In genomic region chr14:103519043-103519836, GRCh38 we compare ENCODE assay signal across 8 cellular contexts. TPM values are rescaled to one million over a fixed set of nuclear protein-coding genes. Genes with fewer than 3 reads are reported as not detected.
DNase-seq lines count a peak whose midpoint lies in the region; ATAC-seq, FAIRE-seq and TF ChIP-seq lines count a peak whose summit lies in the region.

No MANE protein-coding gene starts in this region.

- H3K4me3 Mint-ChIP-seq in CD4-positive, CD25-positive, alpha-beta regulatory T cell = peak overlapping the region; percentile 67 to 82 (median 78)
- H3K4me3 Mint-ChIP-seq in central memory CD8-positive, alpha-beta T cell = peak overlapping the region; percentile 60
- peak overlapping the region; percentile 26 to 81 (median 62) for H3K4me3 Mint-ChIP-seq in naive thymus-derived CD4-positive, alpha-beta T cell

- FAIRE-seq in urothelium cell line (lab: Jason Lieb, UNC) = no peak

- intact Hi-C loops in naive thymus-derived CD4-positive, alpha-beta T cell (cut with micrococcal nuclease) = loop anchor here in 1 of 2 donors (2.0 kb wide), 1 partner anchor 18 kb away; no protein-coding TSS in a partner anchor

- DNase-seq in CD4-positive, CD25-positive, alpha-beta regulatory T cell = no peak
- DNase-seq in HUDEP-2 (lab: John Stamatoyannopoulos, UW; ENCODE audit: unreplicated experiment in 76 of 76) (peak in 56 of 76 experiments; percentile 2 to 73 (median 36)), urothelium cell line (ENCODE audit: low spot score) (no peak), upper lobe of left lung (no peak)
- no peak for DNase-seq in central memory CD8-positive, alpha-beta T cell (ENCODE audit: low spot score in 2 of 2)
- DNase-seq in naive thymus-derived CD4-positive, alpha-beta T cell = no peak

- no peak overlapping the region for H3K27ac ChIP-seq in CD4-positive, CD25-positive, alpha-beta regulatory T cell (ENCODE audit: insufficient read depth, low read length, poor library complexity, severe bottlenecking)
- no peak overlapping the region for H3K27ac ChIP-seq in naive thymus-derived CD4-positive, alpha-beta T cell (ENCODE audit: low read depth, low read length)
- peak overlapping the region in 2 of 4 donors; percentile 41 to 42 for H3K27ac ChIP-seq in upper lobe of left lung

- TF ChIP-seq EP300 in upper lobe of left lung (IDR thresholded peaks at IDR 0.05) = no peak

- 42 to 48% methylated on average over 11 to 13 of the region's 13 CpGs for WGBS in upper lobe of left lung, 2 donors

- peaks cover 24% of the 10 kb centered on the region for H3K4me1 ChIP-seq in CD4-positive, CD25-positive, alpha-beta regulatory T cell (ENCODE audit: control insufficient read depth, insufficient read depth, low read length, poor library complexity, severe bottlenecking)
- peaks cover 7 to 15% of the 10 kb centered on the region in 2 donors for H3K4me1 ChIP-seq in naive thymus-derived CD4-positive, alpha-beta T cell (ENCODE audit: control insufficient read depth in 2 of 2, insufficient read depth in 2 of 2, low read length in 2 of 2)
- H3K4me1 ChIP-seq in upper lobe of left lung = peaks cover 49 to 56% (median 50%) of the 10 kb centered on the region in 4 donors

- no peak for TF ChIP-seq POLR2A in upper lobe of left lung (IDR thresholded peaks at IDR 0.05)

- peaks cover 0 to 15% (median 5%) of the 10 kb centered on the region in 4 donors for H3K4me1 Mint-ChIP-seq in CD4-positive, CD25-positive, alpha-beta regulatory T cell
- H3K4me1 Mint-ChIP-seq in central memory CD8-positive, alpha-beta T cell = peaks cover 14% of the 10 kb centered on the region
- H3K4me1 Mint-ChIP-seq in naive thymus-derived CD4-positive, alpha-beta T cell = peaks cover 0 to 17% (median 10%) of the 10 kb centered on the region in 7 donors

- no peaks in the 10 kb centered on the region for H3K9me3 ChIP-seq in CD4-positive, CD25-positive, alpha-beta regulatory T cell (ENCODE audit: control insufficient read depth in 2 of 2, low read length in 2 of 2)
- H3K9me3 ChIP-seq in naive thymus-derived CD4-positive, alpha-beta T cell (ENCODE audit: control insufficient read depth in 2 of 3, low read length in 3 of 3) = no peaks in the 10 kb centered on the region
- H3K9me3 ChIP-seq in upper lobe of left lung = no peaks in the 10 kb centered on the region

- H3K9me3 Mint-ChIP-seq in CD4-positive, CD25-positive, alpha-beta regulatory T cell = no peaks in the 10 kb centered on the region
- no peaks in the 10 kb centered on the region for H3K9me3 Mint-ChIP-seq in central memory CD8-positive, alpha-beta T cell
- no peaks in the 10 kb centered on the region for H3K9me3 Mint-ChIP-seq in naive thymus-derived CD4-positive, alpha-beta T cell

- peaks cover 16% of the 10 kb centered on the region for H3K27me3 Mint-ChIP-seq in CD4-positive, CD25-positive, alpha-beta regulatory T cell
- no peaks in the 10 kb centered on the region for H3K27me3 Mint-ChIP-seq in central memory CD8-positive, alpha-beta T cell
- H3K27me3 Mint-ChIP-seq in naive thymus-derived CD4-positive, alpha-beta T cell = peaks cover 0 to 18% (median 6%) of the 10 kb centered on the region in 5 donors

- no peak overlapping the region for H3K4me3 ChIP-seq in CD4-positive, CD25-positive, alpha-beta regulatory T cell (ENCODE audit: low read depth, low read length)
- H3K4me3 ChIP-seq in naive thymus-derived CD4-positive, alpha-beta T cell (ENCODE audit: low read length) = no peak overlapping the region
- no peak overlapping the region for H3K4me3 ChIP-seq in upper lobe of left lung

- POLR2A ChIA-PET in naive thymus-derived CD4-positive, alpha-beta T cell (lab: Charles Lee) = interaction anchor here (0.7 to 1.8 kb wide), 4 partner anchors 8 to 39 kb away, joined by 3 to 8 read pairs (median 3); no protein-coding TSS in a partner anchor

- H3K27ac Mint-ChIP-seq in CD4-positive, CD25-positive, alpha-beta regulatory T cell = no peak overlapping the region
- H3K27ac Mint-ChIP-seq in central memory CD8-positive, alpha-beta T cell (ENCODE audit: low read depth) = no peak overlapping the region
- H3K27ac Mint-ChIP-seq in naive thymus-derived CD4-positive, alpha-beta T cell = peak overlapping the region in 5 of 9 donors; percentile 34 to 83 (median 57)

- no peaks in the 10 kb centered on the region for H3K27me3 ChIP-seq in CD4-positive, CD25-positive, alpha-beta regulatory T cell (ENCODE audit: control insufficient read depth, insufficient read depth, low read length)
- no peaks in the 10 kb centered on the region for H3K27me3 ChIP-seq in naive thymus-derived CD4-positive, alpha-beta T cell (ENCODE audit: control insufficient read depth in 2 of 2, insufficient read depth in 2 of 2, low read length in 2 of 2)
- peaks cover 0 to 20% (median 11%) of the 10 kb centered on the region in 4 donors for H3K27me3 ChIP-seq in upper lobe of left lung

- H3K36me3 ChIP-seq in CD4-positive, CD25-positive, alpha-beta regulatory T cell (ENCODE audit: control insufficient read depth, insufficient read depth, low read length) = no peaks in the 10 kb centered on the region
- no peaks in the 10 kb centered on the region for H3K36me3 ChIP-seq in naive thymus-derived CD4-positive, alpha-beta T cell (ENCODE audit: control insufficient read depth in 2 of 3, insufficient read depth in 3 of 3, low read length in 3 of 3)
- H3K36me3 ChIP-seq in upper lobe of left lung = no peaks in the 10 kb centered on the region

- CTCF ChIA-PET in naive thymus-derived CD4-positive, alpha-beta T cell (lab: Charles Lee) = interaction anchor here (0.7 to 1.5 kb wide), 7 partner anchors 11 to 33 kb away, joined by 3 to 5 read pairs (median 3); no protein-coding TSS in a partner anchor

- H3K36me3 Mint-ChIP-seq in CD4-positive, CD25-positive, alpha-beta regulatory T cell = no peaks in the 10 kb centered on the region
- peaks cover 5% of the 10 kb centered on the region for H3K36me3 Mint-ChIP-seq in central memory CD8-positive, alpha-beta T cell (ENCODE audit: insufficient read depth)
- H3K36me3 Mint-ChIP-seq in naive thymus-derived CD4-positive, alpha-beta T cell = no peaks in the 10 kb centered on the region

- TF ChIP-seq CTCF in upper lobe of left lung (IDR thresholded peaks at IDR 0.05) = no peak

- ATAC-seq in CD4-positive, CD25-positive, alpha-beta regulatory T cell (ENCODE audit: low read depth in 2 of 2) = no peak
- ATAC-seq in central memory CD8-positive, alpha-beta T cell (replicated peaks; ENCODE audit: extremely low read depth, poor library complexity, severe bottlenecking) = no peak
- ATAC-seq in naive thymus-derived CD4-positive, alpha-beta T cell = no peak
- ATAC-seq in GM18502 (IDR thresholded peaks at IDR 0.05; ENCODE audit: poor library complexity, unreplicated experiment) (no peak), upper lobe of left lung (ENCODE audit: low FRiP score in 2 of 2) (no peak), GM19463 (IDR thresholded peaks at IDR 0.05; ENCODE audit: unreplicated experiment) (no peak)

RNA-seq across cellular contexts. Expression of gene CKB, which starts 3.4 kb away (rescaled TPM):
- 5.8 TPM for total RNA-seq in CD4-positive, CD25-positive, alpha-beta regulatory T cell
- 1 to 10 TPM in 3 of 4 donors, not detected in 1; 1.4 to 1.7 (median 1.7) TPM for polyA plus RNA-seq in CD4-positive, CD25-positive, alpha-beta regulatory T cell
- total RNA-seq in naive thymus-derived CD4-positive, alpha-beta T cell = 10 to 100 TPM in 1 of 5 experiments, 1 to 10 TPM in 4; 1.4 to 19.8 (median 2.5) TPM
- under 1 TPM in 1 of 2 donors, not detected in 1; 0.40 TPM for polyA plus RNA-seq in naive thymus-derived CD4-positive, alpha-beta T cell
- total RNA-seq in upper lobe of left lung = 100 to 1,000 TPM; 168 to 303 (median 231) TPM

RNA-seq across cellular contexts. Expression of gene TRMT61A, which starts 9.8 kb away (rescaled TPM):
- total RNA-seq in CD4-positive, CD25-positive, alpha-beta regulatory T cell = 9.7 TPM
- 1 to 10 TPM; 3.7 to 7.5 (median 6.1) TPM for polyA plus RNA-seq in CD4-positive, CD25-positive, alpha-beta regulatory T cell
- total RNA-seq in naive thymus-derived CD4-positive, alpha-beta T cell = 10 to 100 TPM in 4 of 5 experiments, 1 to 10 TPM in 1; 9.8 to 15.1 (median 14.1) TPM
- polyA plus RNA-seq in naive thymus-derived CD4-positive, alpha-beta T cell = 10 to 100 TPM in 1 of 2 donors, 1 to 10 TPM in 1; 6.3 to 12.2 TPM
- total RNA-seq in upper lobe of left lung = 10 to 100 TPM in 5 of 6 donors, 1 to 10 TPM in 1; 6.7 to 25.1 (median 15.0) TPM

RNA-seq across cellular contexts. Expression of gene BAG5, which starts 43.2 kb away (rescaled TPM):
- total RNA-seq in CD4-positive, CD25-positive, alpha-beta regulatory T cell = 31.8 TPM
- 10 to 100 TPM; 33.4 to 42.4 (median 39.9) TPM for polyA plus RNA-seq in CD4-positive, CD25-positive, alpha-beta regulatory T cell
- 10 to 100 TPM; 29.9 to 38.9 (median 36.4) TPM for total RNA-seq in naive thymus-derived CD4-positive, alpha-beta T cell
- 10 to 100 TPM; 46.2 to 51.7 TPM for polyA plus RNA-seq in naive thymus-derived CD4-positive, alpha-beta T cell
- 10 to 100 TPM; 12.6 to 36.9 (median 27.1) TPM for total RNA-seq in upper lobe of left lung

RNA-seq across cellular contexts. Expression of gene COA8, which starts 43.5 kb away (rescaled TPM):
- 15.1 TPM for total RNA-seq in CD4-positive, CD25-positive, alpha-beta regulatory T cell
- 10 to 100 TPM; 32.3 to 55.0 (median 49.6) TPM for polyA plus RNA-seq in CD4-positive, CD25-positive, alpha-beta regulatory T cell
- total RNA-seq in naive thymus-derived CD4-positive, alpha-beta T cell = 10 to 100 TPM; 13.6 to 26.3 (median 24.1) TPM
- 10 to 100 TPM; 36.7 to 51.3 TPM for polyA plus RNA-seq in naive thymus-derived CD4-positive, alpha-beta T cell
- 10 to 100 TPM; 12.6 to 38.3 (median 28.6) TPM for total RNA-seq in upper lobe of left lung

Comparison
In these comparisons a context has a peak if more than half of its experiments do, and no peak if none do; other contexts are left out.
1. DNase-seq: peak in HUDEP-2 (56 of 76); none in CD4-positive, CD25-positive, alpha-beta regulatory T cell (0 of 3), central memory CD8-positive, alpha-beta T cell (0 of 2), naive thymus-derived CD4-positive, alpha-beta T cell (0 of 9), urothelium cell line (single experiment) and upper lobe of left lung (0 of 2).
2. H3K27ac Mint-ChIP-seq: peak in naive thymus-derived CD4-positive, alpha-beta T cell (5 of 9); none in CD4-positive, CD25-positive, alpha-beta regulatory T cell (0 of 3) and central memory CD8-positive, alpha-beta T cell (single experiment).
3. RNA of gene CKB, which starts 3.4 kb away (total RNA-seq): 168 to 303 TPM in upper lobe of left lung; 5.8 TPM in CD4-positive, CD25-positive, alpha-beta regulatory T cell (single experiment) and 1.4 to 19.8 TPM in naive thymus-derived CD4-positive, alpha-beta T cell; every median in the first group is over 4 times any median in the second.
4. Peak in every context shown above with its lines, with median percentiles within 50 percentile points of each other: H3K4me3 Mint-ChIP-seq.